Comparison of ENCODE assay signal across 6 cellular contexts in genomic region chr9:129081388-129081889, GRCh38. TPM values are rescaled to one million over a fixed set of nuclear protein-coding genes. Genes with fewer than 3 reads are reported as not detected.
DNase-seq lines count a peak whose midpoint lies in the region; ATAC-seq and TF ChIP-seq lines count a peak whose summit lies in the region.

No MANE protein-coding gene starts in this region.

- H3K27me3 ChIP-seq in SJSA1 (replicated peaks) = no peaks in the 10 kb centered on the region
- H3K27me3 ChIP-seq in iPS-20b (ENCODE audit: insufficient read depth, low read length) = no peaks in the 10 kb centered on the region

- H3K9me3 ChIP-seq in SJSA1 (replicated peaks) (no peaks in the 10 kb centered on the region), iPS-20b (ENCODE audit: insufficient read depth, low read depth, low read length) (no peaks in the 10 kb centered on the region)

- peak overlapping the region; percentile 91 for H3K9ac ChIP-seq in iPS-20b (ENCODE audit: low read depth, low read length)

- H3K36me3 ChIP-seq in SJSA1 = peaks cover 17% of the 10 kb centered on the region
- H3K36me3 ChIP-seq in iPS-20b (ENCODE audit: insufficient read depth, low read depth, low read length) = peaks cover 18% of the 10 kb centered on the region

- TF ChIP-seq POLR2A in GM18505 (IDR thresholded peaks at IDR 0.05; ENCODE audit: borderline replicate concordance, extremely low read depth, insufficient read depth, insufficient read length) = peak; percentile 56

- DNase-seq in SJSA1 (ENCODE audit: low read depth in 1 of 2, low spot score in 2 of 2) = no peak

- peaks cover 15% of the 10 kb centered on the region for H3K4me1 ChIP-seq in SJSA1 (replicated peaks)
- H3K4me1 ChIP-seq in iPS-20b (ENCODE audit: insufficient read depth, low read length) = peaks cover 5% of the 10 kb centered on the region; the same call in 1 of the 2 replicates

- H3K27ac ChIP-seq in SJSA1 = peak overlapping the region; percentile 1; the same call in 1 of the 2 replicates
- H3K27ac ChIP-seq in iPS-20b (ENCODE audit: low read length) = peak overlapping the region; percentile 61

- ATAC-seq in GM18505 (IDR thresholded peaks at IDR 0.05; ENCODE audit: unreplicated experiment) = no peak
- ATAC-seq in GM18511 (IDR thresholded peaks at IDR 0.05; ENCODE audit: unreplicated experiment) = no peak
- ATAC-seq in GM19324 (IDR thresholded peaks at IDR 0.05; ENCODE audit: low FRiP score, unreplicated experiment) = no peak
- ATAC-seq in HG03139 (IDR thresholded peaks at IDR 0.05; ENCODE audit: unreplicated experiment) = no peak

- H3K4me3 ChIP-seq in SJSA1 (peak overlapping the region; percentile 62), iPS-20b (ENCODE audit: low read length) (peak overlapping the region; percentile 88)

RNA-seq across cellular contexts. Expression of gene DOLPP1, which starts 0.5 kb away (rescaled TPM):
- total RNA-seq in SJSA1 (2014; rRNA removed; shearing (Covaris generic)) = 24.4 and 31.5 TPM in 2 replicates

RNA-seq across cellular contexts. Expression of gene CRAT, which starts 29.2 kb away (rescaled TPM):
- total RNA-seq in SJSA1 (2014; rRNA removed; shearing (Covaris generic)) = 8.9 and 20.3 TPM in 2 replicates

RNA-seq across cellular contexts. Expression of gene PTPA, which starts 29.8 kb away (rescaled TPM):
- total RNA-seq in SJSA1 (2014; rRNA removed; shearing (Covaris generic)) = 80.7 and 93.3 TPM in 2 replicates

RNA-seq across cellular contexts. Expression of gene MIGA2, which starts 45.0 kb away (rescaled TPM):
- total RNA-seq in SJSA1 (2014; rRNA removed; shearing (Covaris generic)) = 17.6 and 24.9 TPM in 2 replicates

RNA-seq across cellular contexts. Expression of gene SH3GLB2, which starts 53.3 kb away (rescaled TPM):
- total RNA-seq in SJSA1 (2014; rRNA removed; shearing (Covaris generic)) = 25.6 and 39.9 TPM in 2 replicates
